ENCODE assay signal across 14 cellular contexts in the genomic region with DNA sequence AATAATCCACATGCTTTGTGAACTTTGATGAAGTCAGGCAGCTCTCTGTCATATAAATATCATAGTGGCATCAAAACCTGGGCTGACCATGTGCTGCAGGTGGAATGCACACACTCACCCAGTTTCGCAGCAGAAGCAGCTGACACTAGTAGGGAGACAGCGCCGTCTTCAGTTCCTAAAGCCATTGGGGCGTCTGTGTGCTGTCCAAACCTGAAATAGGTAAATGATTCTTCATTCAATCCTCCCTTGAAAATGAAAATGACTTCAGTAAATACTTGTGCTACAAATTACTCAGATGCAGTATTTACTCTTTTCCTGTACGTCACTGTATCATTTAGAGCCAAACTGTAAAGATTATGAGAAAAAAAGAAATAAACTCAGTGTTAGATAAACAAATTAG.
DNase-seq lines count a peak whose midpoint lies in the region; ATAC-seq lines count a peak whose summit lies in the region.
"Had no signal": no experiment of that assay in that cellular context is flagged by ENCODE, and none has a peak within 500 bp of the region (broad histone marks: within the 10 kb centered on the region; RNA-seq: fewer than 3 reads in every experiment).

No MANE protein-coding gene starts in this region.

- ATAC-seq in GM19328 (IDR thresholded peaks at IDR 0.05; ENCODE audit: unreplicated experiment) (no peak), HG03097 (IDR thresholded peaks at IDR 0.05; ENCODE audit: low FRiP score, unreplicated experiment) (no peak)

- DNase-seq in H4 (ENCODE audit: low spot score) (peak; percentile 4), NCI-H1417 treated with DMSO at 0.1 percent for 48 hours (lab: John Stamatoyannopoulos, UW) (peak; percentile 24), SHP77 (lab: John Stamatoyannopoulos, UW) (peak; percentile 27 to 54), left kidney (ENCODE audit: low read depth, low spot score) (peak; percentile 39), mucosa of gallbladder (ENCODE audit: low spot score) (no peak), NCI-H187 treated with DMSO at 0.1 percent for 48 hours (lab: John Stamatoyannopoulos, UW) (no peak)
- DNase-seq: activated naive CD4-positive, alpha-beta T cell treated with Interleukin-2 at 50 U/mL for 16 hours; CD4-positive, alpha-beta memory T cell; hypothalamus; NCI-H2227 treated with DMSO at 0.1 percent for 48 hours; Peyer's patch; stimulated activated CD4-positive, alpha-beta T cell treated with anti-CD3 and anti-CD28 coated beads, Interleukin-12 subunit alpha, Interleukin-12 subunit beta, amount 100 ng/mL, for 4 hours had no signal

Comparison
In these comparisons a context has a peak if more than half of its experiments do, and no peak if none do; other contexts are left out.
1. DNase-seq: peak in H4 (single experiment), NCI-H1417 treated with DMSO at 0.1 percent for 48 hours (single experiment), SHP77 (2 of 2) and left kidney (single experiment); none in mucosa of gallbladder (single experiment) and NCI-H187 treated with DMSO at 0.1 percent for 48 hours (single experiment).